12 cellular contexts compared by ENCODE assay signal in genomic region chr6:70103798-70104197, GRCh38.
A peak's percentile ranks its signal among the peaks of the same experiment; 100 is the strongest.
DNase-seq lines count a peak whose midpoint lies in the region; TF ChIP-seq lines count a peak whose summit lies in the region.
"Had no signal": no experiment of that assay in that cellular context is flagged by ENCODE, and none has a peak within 500 bp of the region (broad histone marks: within the 10 kb centered on the region; RNA-seq: fewer than 3 reads in every experiment).

No MANE protein-coding gene starts in this region.

- CTCF ChIA-PET in AG04449 (lab: Yijun Ruan, JAX) = interaction anchor here (1.1 kb wide), 1 partner anchor 260 kb away, joined by 3 read pairs; no protein-coding TSS in a partner anchor

- no peaks in the 10 kb centered on the region for H3K27me3 ChIP-seq in tibial artery

- no peaks in the 10 kb centered on the region for H3K4me1 ChIP-seq in tibial artery

- no peaks in the 10 kb centered on the region for H3K9me3 ChIP-seq in tibial artery

- no peak for DNase-seq in AG04449 (ENCODE audit: low read depth, low spot score)
- DNase-seq in DMS53 treated with DMSO at 0.1 percent for 48 hours (lab: John Stamatoyannopoulos, UW; ENCODE audit: unreplicated experiment) = peak; percentile 23
- peak; percentile 14 for DNase-seq in OCI-M1 (lab: John Stamatoyannopoulos, UW)
- DNase-seq in germinal center (ENCODE audit: low spot score) = peak; percentile 4
- DNase-seq in NOMO-1 treated with DMSO at 0.1 percent for 48 hours (lab: John Stamatoyannopoulos, UW; ENCODE audit: unreplicated experiment) = no peak
- no peak for DNase-seq in tibial artery
- DNase-seq in mucosa of gallbladder (ENCODE audit: low spot score) = no peak
- DNase-seq in A172 (ENCODE audit: low spot score) = no peak
- DNase-seq: activated T-cell treated with anti-CD3 and anti-CD28 coated beads, Interleukin-2, amount 50 U/mL, for 72 hours; GF-D8; NCI-H2081; T-helper 17 cell had no signal

- H3K36me3 ChIP-seq in tibial artery = no peaks in the 10 kb centered on the region

- intact Hi-C loops in tibial artery (cut with DNase I; ENCODE audit: low total_unique reads) = loop anchor here (10.0 kb wide), 1 partner anchor 269 kb away; no protein-coding TSS in a partner anchor

- no peak overlapping the region for H3K27ac ChIP-seq in tibial artery

- POLR2A ChIA-PET in AG04449 (lab: Yijun Ruan, JAX) = no interaction called here

- TF ChIP-seq CTCF in AG04449 (IDR thresholded peaks at IDR 0.05; ENCODE audit: insufficient read depth, low read length, missing control alignments) (peak; percentile 29), tibial artery (IDR thresholded peaks at IDR 0.05) (no peak)

- no peak overlapping the region for H3K4me3 ChIP-seq in AG04449 (ENCODE audit: low read depth, low read length)
- H3K4me3 ChIP-seq in tibial artery = no peak overlapping the region

Comparison
In these comparisons a context has a peak if more than half of its experiments do, and no peak if none do; other contexts are left out.
1. DNase-seq: peak in DMS53 treated with DMSO at 0.1 percent for 48 hours (single experiment), OCI-M1 (single experiment) and germinal center (single experiment); none in AG04449 (single experiment), NOMO-1 treated with DMSO at 0.1 percent for 48 hours (single experiment), tibial artery (0 of 2), mucosa of gallbladder (single experiment) and A172 (single experiment).